8 cellular contexts compared by ENCODE assay signal in genomic region chr14:52950410-52950897, GRCh38. TPM values are rescaled to one million over a fixed set of nuclear protein-coding genes. Genes with fewer than 3 reads are reported as not detected.
DNase-seq lines count a peak whose midpoint lies in the region; ATAC-seq, FAIRE-seq and TF ChIP-seq lines count a peak whose summit lies in the region.

No MANE protein-coding gene starts in this region.

- H3K79me2 ChIP-seq in H9 (ENCODE audit: insufficient read depth, low read length) (peaks cover 22% of the 10 kb centered on the region), OCI-LY7 (ENCODE audit: insufficient read depth, low read depth, low read length) (no peaks in the 10 kb centered on the region)

- no peak overlapping the region for H3K23ac ChIP-seq in H9 (ENCODE audit: insufficient read length, low read depth, low read length)

- no peak overlapping the region for H2BK120ac ChIP-seq in H9 (ENCODE audit: low read depth, low read length, poor library complexity, severe bottlenecking)

- H2BK5ac ChIP-seq in H9 (ENCODE audit: insufficient read length, low read length), result no peak overlapping the region

- no peak overlapping the region for H2BK15ac ChIP-seq in H9 (ENCODE audit: low read depth, low read length)

- no peak overlapping the region for H4K8ac ChIP-seq in H9 (replicated peaks; ENCODE audit: insufficient read length, low read depth, low read length)

- no peaks in the 10 kb centered on the region; the same call in 1 of the 2 replicates for H3K27me3 Mint-ChIP-seq in H9 (ENCODE audit: low read depth)
- peaks cover 55% of the 10 kb centered on the region for H3K27me3 Mint-ChIP-seq in activated naive CD8-positive, alpha-beta T cell treated with anti-CD3 and anti-CD28 coated beads, Interleukin-2, amount 50 U/mL, for 24 hours

- H3K27me3 ChIP-seq in H9 (ENCODE audit: insufficient read depth, low read length), result no peaks in the 10 kb centered on the region
- H3K27me3 ChIP-seq in heart left ventricle, result peaks cover 0 to 44% (median 0%) of the 10 kb centered on the region in 9 donors
- no peaks in the 10 kb centered on the region for H3K27me3 ChIP-seq in pancreas

- peak overlapping the region; percentile 65 to 98 (median 94) for H3K4me3 ChIP-seq in heart left ventricle
- peak overlapping the region; percentile 81 to 94 (median 86) for H3K4me3 ChIP-seq in pancreas
- H3K4me3 ChIP-seq in OCI-LY7 (ENCODE audit: low read depth, low read length, poor library complexity, severe bottlenecking), result no peak overlapping the region

- peak; percentile 33; the same call in 1 of the 3 replicates for TF ChIP-seq CTCF in H9 (conservative IDR thresholded peaks at IDR 0.05)
- TF ChIP-seq CTCF in heart left ventricle (IDR thresholded peaks at IDR 0.05), result peak in 4 of 12 donors; percentile 3 to 37 (median 28)
- peak in 1 of 4 donors; percentile 6 for TF ChIP-seq CTCF in pancreas (IDR thresholded peaks at IDR 0.05)
- no peak for TF ChIP-seq CTCF in OCI-LY7 (conservative IDR thresholded peaks at IDR 0.05; ENCODE audit: low read length)

- peak overlapping the region; percentile 90 to 97 (median 92) for H3K27ac Mint-ChIP-seq in H9
- H3K27ac Mint-ChIP-seq in activated naive CD8-positive, alpha-beta T cell treated with anti-CD3 and anti-CD28 coated beads, Interleukin-2, amount 50 U/mL, for 24 hours, result peak overlapping the region; percentile 64

- H2BK20ac ChIP-seq in H9 (ENCODE audit: low read depth, low read length, poor library complexity, severe bottlenecking), result no peak overlapping the region

- no peaks in the 10 kb centered on the region for H3K9me2 ChIP-seq in OCI-LY7 (ENCODE audit: insufficient read depth, low read length)

- TF ChIP-seq POLR2A in heart left ventricle (IDR thresholded peaks at IDR 0.05), result no peak

- no TSS peak for BruUV-seq in OCI-LY7 (replicated peaks; lab: Mats Ljungman, UMichigan)

- intact Hi-C loops in heart left ventricle (cut with DNase I) (loop anchor here in 5 of 10 donors (2.0 to 10.0 kb wide), 7 partner anchors 33 to 246 kb away; partner anchors contain the start of gene PSMC6 (in 1 of the 5)), pancreas (cut with DNase I) (no loop called here), OCI-LY7 (cut with micrococcal nuclease; ENCODE audit: unreplicated experiment) (no loop called here)

- H3K4me3 Mint-ChIP-seq in H9, result peak overlapping the region; percentile 99
- H3K4me3 Mint-ChIP-seq in activated naive CD8-positive, alpha-beta T cell treated with anti-CD3 and anti-CD28 coated beads, Interleukin-2, amount 50 U/mL, for 24 hours, result peak overlapping the region; percentile 83

- H2AFZ ChIP-seq in H9 (ENCODE audit: low read length), result no peak overlapping the region
- H2AFZ ChIP-seq in OCI-LY7 (ENCODE audit: low read length), result no peak overlapping the region

- H3K9me3 ChIP-seq in H9 (ENCODE audit: control insufficient read depth, low read depth, low read length) (no peaks in the 10 kb centered on the region), heart left ventricle (no peaks in the 10 kb centered on the region), pancreas (no peaks in the 10 kb centered on the region), OCI-LY7 (ENCODE audit: low read length) (no peaks in the 10 kb centered on the region)

- DNase-seq in DMS79 (lab: John Stamatoyannopoulos, UW) (peak; percentile 48), H9 (peak; percentile 46), NCI-H748 (lab: John Stamatoyannopoulos, UW; ENCODE audit: unreplicated experiment) (peak; percentile 68), heart left ventricle (peak; percentile 55 to 77 (median 69)), pancreas (peak; percentile 24 to 81 (median 55)), OCI-LY7 (ENCODE audit: low spot score) (no peak)
- DNase-seq in activated naive CD8-positive, alpha-beta T cell treated with anti-CD3 and anti-CD28 coated beads, Interleukin-2, amount 50 U/mL, for 24 hours, result peak; percentile 19

- H3K4me1 ChIP-seq in H9 (ENCODE audit: insufficient read depth, low read length), result peaks cover 7% of the 10 kb centered on the region; the same call in 1 of the 2 replicates
- peaks cover 11 to 43% (median 36%) of the 10 kb centered on the region in 12 donors for H3K4me1 ChIP-seq in heart left ventricle
- H3K4me1 ChIP-seq in pancreas, result peaks cover 0 to 16% (median 7%) of the 10 kb centered on the region in 3 donors
- no peaks in the 10 kb centered on the region for H3K4me1 ChIP-seq in OCI-LY7 (ENCODE audit: insufficient read depth, low read length, poor library complexity, severe bottlenecking)

- no peak overlapping the region for H3K56ac ChIP-seq in H9 (ENCODE audit: insufficient read length, low read depth, low read length)

- ATAC-seq in activated naive CD8-positive, alpha-beta T cell treated with anti-CD3 and anti-CD28 coated beads, Interleukin-2, amount 50 U/mL, for 24 hours, result peak; percentile 47
- ATAC-seq in heart left ventricle, result peak; percentile 16 to 71 (median 64)
- peak; percentile 38 to 67 (median 51) for ATAC-seq in pancreas
- no peak for ATAC-seq in GM19467 (IDR thresholded peaks at IDR 0.05; ENCODE audit: unreplicated experiment)

- CTCF ChIA-PET in OCI-LY7 (lab: Charles Lee; ENCODE audit: unreplicated experiment), result no interaction called here

- peaks cover 0 to 20% (median 17%) of the 10 kb centered on the region in 9 donors for H3K36me3 ChIP-seq in heart left ventricle
- no peaks in the 10 kb centered on the region for H3K36me3 ChIP-seq in pancreas
- H3K36me3 ChIP-seq in OCI-LY7 (ENCODE audit: insufficient read depth, low read length), result no peaks in the 10 kb centered on the region

- no peaks in the 10 kb centered on the region for H4K20me1 ChIP-seq in H9 (ENCODE audit: control insufficient read depth, insufficient read depth, insufficient read length)
- H4K20me1 ChIP-seq in OCI-LY7 (ENCODE audit: insufficient read depth, low read length), result no peaks in the 10 kb centered on the region

- H4K91ac ChIP-seq in H9 (ENCODE audit: insufficient read length, low read depth, low read length), result no peak overlapping the region

- H2AK5ac ChIP-seq in H9 (ENCODE audit: insufficient read length, low read length), result no peak overlapping the region

- H3K9ac ChIP-seq in H9 (ENCODE audit: extremely low read depth, insufficient read length, low read length), result peak overlapping the region; percentile 86

- H3K9me3 Mint-ChIP-seq in H9, result no peaks in the 10 kb centered on the region; a peak in 1 of 5 replicates
- no peaks in the 10 kb centered on the region for H3K9me3 Mint-ChIP-seq in activated naive CD8-positive, alpha-beta T cell treated with anti-CD3 and anti-CD28 coated beads, Interleukin-2, amount 50 U/mL, for 24 hours

- H3K14ac ChIP-seq in H9 (ENCODE audit: insufficient read depth, low read length), result peak overlapping the region; percentile 68; the same call in 1 of the 2 replicates

- WGBS in H9 (ENCODE audit: extremely low coverage, insufficient read length, low lambda C conversion rate), result no CpG with 5 or more reads among the region's 56 CpGs
- 0 to 1% (median 1%) methylated on average over 22 to 56 of the region's 56 CpGs for WGBS in heart left ventricle, 4 donors
- 0% methylated on average over 45 to 56 of the region's 56 CpGs for WGBS in pancreas, 2 donors

- peaks cover 2 to 22% (median 16%) of the 10 kb centered on the region in 3 experiments; a peak in 5 of 7 replicates for H3K36me3 Mint-ChIP-seq in H9 (ENCODE audit: insufficient read depth in 1 of 3, low read depth in 3 of 3)
- no peaks in the 10 kb centered on the region for H3K36me3 Mint-ChIP-seq in activated naive CD8-positive, alpha-beta T cell treated with anti-CD3 and anti-CD28 coated beads, Interleukin-2, amount 50 U/mL, for 24 hours (ENCODE audit: low read depth)

- H3K27ac ChIP-seq in H9 (ENCODE audit: insufficient read length, low read depth, low read length), result no peak overlapping the region
- peak overlapping the region; percentile 94 to 100 (median 99) for H3K27ac ChIP-seq in heart left ventricle
- peak overlapping the region; percentile 75 to 97 (median 95) for H3K27ac ChIP-seq in pancreas
- H3K27ac ChIP-seq in OCI-LY7 (ENCODE audit: low read depth, low read length, poor library complexity, severe bottlenecking), result no peak overlapping the region

- FAIRE-seq in pancreas (lab: Jason Lieb, UNC), result no peak

- H3K18ac ChIP-seq in H9 (ENCODE audit: insufficient read length, low read depth, low read length), result peak overlapping the region; percentile 64

- POLR2A ChIA-PET in OCI-LY7 (lab: Charles Lee), result no interaction called here

- H3K4me1 Mint-ChIP-seq in H9, result peaks cover 45 to 46% of the 10 kb centered on the region in 2 experiments
- H3K4me1 Mint-ChIP-seq in activated naive CD8-positive, alpha-beta T cell treated with anti-CD3 and anti-CD28 coated beads, Interleukin-2, amount 50 U/mL, for 24 hours, result peaks cover 28% of the 10 kb centered on the region

- no peak overlapping the region for H4K5ac ChIP-seq in H9 (ENCODE audit: insufficient read length, low read depth, low read length)

- no peak overlapping the region for H3K4ac ChIP-seq in H9 (ENCODE audit: low read depth, low read length)

- H3K79me1 ChIP-seq in H9 (ENCODE audit: insufficient read depth, low read depth, low read length, poor library complexity, severe bottlenecking), result no peaks in the 10 kb centered on the region

- peaks cover 5% of the 10 kb centered on the region for H3K23me2 ChIP-seq in H9 (ENCODE audit: insufficient read length, low read depth, low read length, poor library complexity, severe bottlenecking)

- H3T11ph ChIP-seq in H9 (ENCODE audit: low read length), result no peak overlapping the region

- H3K4me2 ChIP-seq in H9 (ENCODE audit: insufficient read depth, insufficient read length, low read length), result peak overlapping the region; percentile 97
- H3K4me2 ChIP-seq in OCI-LY7 (ENCODE audit: low read length), result no peak overlapping the region

- no peak overlapping the region for H2BK12ac ChIP-seq in H9 (ENCODE audit: insufficient read length, low read depth, low read length)

RNA-seq across cellular contexts. Expression of gene FERMT2, which starts 0.4 kb away (rescaled TPM):
- total RNA-seq in H9 (2021) (128 and 136 TPM in 2 replicates), heart left ventricle (100 to 1,000 TPM in 6 of 9 donors, 10 to 100 TPM in 3; 87.4 to 158 (median 104) TPM), pancreas (10 to 100 TPM; 14.4 to 27.9 (median 16.6) TPM), OCI-LY7 (2022) (not detected in 2 replicates)
- polyA plus RNA-seq in heart left ventricle (100 to 1,000 TPM in 1 of 2 donors, 10 to 100 TPM in 1; 31.2 to 104 TPM), pancreas (10 to 100 TPM; 10.4 to 19.4 TPM)
- not detected in 2 replicates for total RNA-seq in OCI-LY7 (2014; rRNA removed; shearing (Covaris generic))

Comparison
In these comparisons a context has a peak if more than half of its experiments do, and no peak if none do; other contexts are left out.
1. H3K27ac ChIP-seq: peak in heart left ventricle (12 of 12) and pancreas (4 of 4); none in H9 (single experiment) and OCI-LY7 (single experiment).
2. RNA of gene FERMT2, which starts 0.4 kb away (total RNA-seq): 128 to 136 TPM in H9, 87.4 to 158 TPM in heart left ventricle and 14.4 to 27.9 TPM in pancreas; not detected in OCI-LY7; every median in the first group is over 10 times any median in the second.